Comparison of ENCODE assay signal across 1 cellular context in the genomic region with DNA sequence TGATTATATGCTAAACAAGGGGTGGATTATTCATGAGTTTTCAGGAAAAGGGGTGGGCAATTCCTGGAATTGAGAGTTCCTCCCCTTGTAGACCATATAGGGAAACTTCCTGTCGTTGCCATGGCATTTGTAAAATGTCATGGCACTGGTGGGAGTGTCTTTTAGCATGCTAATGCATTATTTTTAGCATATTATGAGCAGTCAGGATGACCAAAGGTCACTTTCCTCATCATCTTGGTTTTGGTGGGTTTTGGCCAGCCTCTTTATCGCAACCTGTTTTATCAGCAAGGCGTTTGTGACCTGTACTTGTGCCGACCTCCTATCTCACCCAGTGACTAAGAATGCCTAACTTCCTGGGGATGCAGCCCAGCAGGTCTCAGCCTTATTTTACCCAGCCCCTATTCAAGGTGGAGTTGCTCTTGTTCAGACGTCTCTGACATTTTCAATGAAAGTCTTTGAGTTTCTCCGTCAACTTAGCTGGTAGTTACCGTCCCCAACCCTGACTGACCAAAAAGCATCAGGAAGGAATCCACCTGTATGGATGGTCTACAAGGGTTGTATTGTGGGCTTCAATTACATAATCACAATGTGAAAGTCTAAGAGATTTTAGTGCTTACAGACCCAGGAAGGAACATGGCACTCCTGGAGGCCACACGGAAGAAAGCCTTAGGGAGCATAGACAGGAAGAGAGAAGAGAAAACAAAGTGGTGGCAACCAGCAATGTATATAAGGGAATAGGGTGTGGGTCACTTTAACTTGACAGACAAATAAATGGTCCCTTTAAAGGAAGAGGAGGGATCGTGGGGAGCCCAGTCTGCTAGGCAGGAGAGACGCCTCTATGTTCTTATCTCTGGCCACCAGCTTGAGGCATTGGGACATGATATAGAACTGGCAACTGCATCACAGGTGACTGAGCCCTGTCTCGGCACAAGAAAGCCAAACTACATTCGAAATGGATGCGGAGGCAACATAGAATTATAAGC.
A peak's percentile ranks its signal among the peaks of the same experiment; 100 is the strongest.
TF ChIP-seq lines count a peak whose summit lies in the region.

No MANE protein-coding gene starts in this region.

TF ChIP-seq in K562, 482 proteins besides CTCF, POLR2A, EP300 and RAD21 (continued from another document and continues in another):
- TF ChIP-seq, protein P1, sequence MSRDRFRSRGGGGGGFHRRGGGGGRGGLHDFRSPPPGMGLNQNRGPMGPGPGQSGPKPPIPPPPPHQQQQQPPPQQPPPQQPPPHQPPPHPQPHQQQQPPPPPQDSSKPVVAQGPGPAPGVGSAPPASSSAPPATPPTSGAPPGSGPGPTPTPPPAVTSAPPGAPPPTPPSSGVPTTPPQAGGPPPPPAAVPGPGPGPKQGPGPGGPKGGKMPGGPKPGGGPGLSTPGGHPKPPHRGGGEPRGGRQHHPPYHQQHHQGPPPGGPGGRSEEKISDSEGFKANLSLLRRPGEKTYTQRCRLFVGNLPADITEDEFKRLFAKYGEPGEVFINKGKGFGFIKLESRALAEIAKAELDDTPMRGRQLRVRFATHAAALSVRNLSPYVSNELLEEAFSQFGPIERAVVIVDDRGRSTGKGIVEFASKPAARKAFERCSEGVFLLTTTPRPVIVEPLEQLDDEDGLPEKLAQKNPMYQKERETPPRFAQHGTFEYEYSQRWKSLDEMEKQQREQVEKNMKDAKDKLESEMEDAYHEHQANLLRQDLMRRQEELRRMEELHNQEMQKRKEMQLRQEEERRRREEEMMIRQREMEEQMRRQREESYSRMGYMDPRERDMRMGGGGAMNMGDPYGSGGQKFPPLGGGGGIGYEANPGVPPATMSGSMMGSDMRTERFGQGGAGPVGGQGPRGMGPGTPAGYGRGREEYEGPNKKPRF (IDR thresholded peaks at IDR 0.05; ENCODE audit: low read depth, low read length) = no peak
- no peak for TF ChIP-seq NFATC3 (IDR thresholded peaks at IDR 0.05)
- TF ChIP-seq CCAR2 (IDR thresholded peaks at IDR 0.05; ENCODE audit: low read depth, low read length) = no peak
- no peak for TF ChIP-seq NCOA6 (IDR thresholded peaks at IDR 0.05)
- TF ChIP-seq PHF8 (IDR thresholded peaks at IDR 0.05; ENCODE audit: borderline replicate concordance, low read length) = no peak
- no peak for TF ChIP-seq ZNF668 (CRISPR knock-in tag; IDR thresholded peaks at IDR 0.05)
- TF ChIP-seq GABPB2 (CRISPR knock-in tag; conservative IDR thresholded peaks at IDR 0.05) = no peak
- TF ChIP-seq CHD1 (IDR thresholded peaks at IDR 0.05; ENCODE audit: low read length) = no peak
- no peak for TF ChIP-seq ZBTB33 (CRISPR knock-in tag; IDR thresholded peaks at IDR 0.05)
- no peak for TF ChIP-seq NCOA4 (IDR thresholded peaks at IDR 0.05; ENCODE audit: partially characterized antibody)
- TF ChIP-seq MCM5 (IDR thresholded peaks at IDR 0.05; ENCODE audit: low read depth) = no peak
- no peak for TF ChIP-seq POLR3A (IDR thresholded peaks at IDR 0.05; ENCODE audit: borderline replicate concordance, extremely low read depth, insufficient read depth, insufficient read length)
- TF ChIP-seq SPI1 (IDR thresholded peaks at IDR 0.05; ENCODE audit: borderline replicate concordance, low read depth, low read length) = peak; percentile 50; the same call in 1 of the 2 replicates
- TF ChIP-seq ZNF175 (CRISPR knock-in tag; IDR thresholded peaks at IDR 0.05; ENCODE audit: low read depth) = 0 out of 2 replicates have a peak, but pooled peaks have one; percentile 53
- TF ChIP-seq SAP30 (IDR thresholded peaks at IDR 0.05; ENCODE audit: borderline replicate concordance, insufficient read depth, low read depth, low read length, poor library complexity, severe bottlenecking) = no peak
- TF ChIP-seq, protein P2, sequence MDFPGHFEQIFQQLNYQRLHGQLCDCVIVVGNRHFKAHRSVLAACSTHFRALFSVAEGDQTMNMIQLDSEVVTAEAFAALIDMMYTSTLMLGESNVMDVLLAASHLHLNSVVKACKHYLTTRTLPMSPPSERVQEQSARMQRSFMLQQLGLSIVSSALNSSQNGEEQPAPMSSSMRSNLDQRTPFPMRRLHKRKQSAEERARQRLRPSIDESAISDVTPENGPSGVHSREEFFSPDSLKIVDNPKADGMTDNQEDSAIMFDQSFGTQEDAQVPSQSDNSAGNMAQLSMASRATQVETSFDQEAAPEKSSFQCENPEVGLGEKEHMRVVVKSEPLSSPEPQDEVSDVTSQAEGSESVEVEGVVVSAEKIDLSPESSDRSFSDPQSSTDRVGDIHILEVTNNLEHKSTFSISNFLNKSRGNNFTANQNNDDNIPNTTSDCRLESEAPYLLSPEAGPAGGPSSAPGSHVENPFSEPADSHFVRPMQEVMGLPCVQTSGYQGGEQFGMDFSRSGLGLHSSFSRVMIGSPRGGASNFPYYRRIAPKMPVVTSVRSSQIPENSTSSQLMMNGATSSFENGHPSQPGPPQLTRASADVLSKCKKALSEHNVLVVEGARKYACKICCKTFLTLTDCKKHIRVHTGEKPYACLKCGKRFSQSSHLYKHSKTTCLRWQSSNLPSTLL (IDR thresholded peaks at IDR 0.05) = no peak
- no peak for TF ChIP-seq ILF3 (IDR thresholded peaks at IDR 0.05; ENCODE audit: borderline replicate concordance)
- no peak for TF ChIP-seq NELFE (IDR thresholded peaks at IDR 0.05; ENCODE audit: insufficient read depth, insufficient read length)
- no peak for TF ChIP-seq ZSCAN29 (IDR thresholded peaks at IDR 0.05)
- no peak for TF ChIP-seq ZNF778 (CRISPR knock-in tag; IDR thresholded peaks at IDR 0.05)
- peak; percentile 57; the same call in 1 of the 2 replicates for TF ChIP-seq TARDBP (IDR thresholded peaks at IDR 0.05)
- TF ChIP-seq NUFIP1 (IDR thresholded peaks at IDR 0.05; ENCODE audit: partially characterized antibody) = no peak
- TF ChIP-seq PPARD (CRISPR knock-in tag; IDR thresholded peaks at IDR 0.05) = no peak
- no peak for TF ChIP-seq HNRNPK (IDR thresholded peaks at IDR 0.05; ENCODE audit: low read depth, low read length, poor library complexity, severe bottlenecking)
- no peak for TF ChIP-seq WHSC1 (IDR thresholded peaks at IDR 0.05; ENCODE audit: low read length)
- no peak for TF ChIP-seq FOXP4 (CRISPR knock-in tag; IDR thresholded peaks at IDR 0.05; ENCODE audit: borderline replicate concordance)
- TF ChIP-seq, protein P3, sequence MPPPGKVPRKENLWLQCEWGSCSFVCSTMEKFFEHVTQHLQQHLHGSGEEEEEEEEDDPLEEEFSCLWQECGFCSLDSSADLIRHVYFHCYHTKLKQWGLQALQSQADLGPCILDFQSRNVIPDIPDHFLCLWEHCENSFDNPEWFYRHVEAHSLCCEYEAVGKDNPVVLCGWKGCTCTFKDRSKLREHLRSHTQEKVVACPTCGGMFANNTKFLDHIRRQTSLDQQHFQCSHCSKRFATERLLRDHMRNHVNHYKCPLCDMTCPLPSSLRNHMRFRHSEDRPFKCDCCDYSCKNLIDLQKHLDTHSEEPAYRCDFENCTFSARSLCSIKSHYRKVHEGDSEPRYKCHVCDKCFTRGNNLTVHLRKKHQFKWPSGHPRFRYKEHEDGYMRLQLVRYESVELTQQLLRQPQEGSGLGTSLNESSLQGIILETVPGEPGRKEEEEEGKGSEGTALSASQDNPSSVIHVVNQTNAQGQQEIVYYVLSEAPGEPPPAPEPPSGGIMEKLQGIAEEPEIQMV (tag; conservative IDR thresholded peaks at IDR 0.05; ENCODE audit: low read depth) = no peak
- no peak for TF ChIP-seq E2F6 (IDR thresholded peaks at IDR 0.05; ENCODE audit: borderline replicate concordance in 1 of 2, extremely low read depth in 1 of 2, insufficient read depth in 1 of 2, insufficient read length in 1 of 2, low read depth in 1 of 2, low read length in 1 of 2, poor library complexity in 1 of 2, severe bottlenecking in 1 of 2)
- TF ChIP-seq ZBTB7A (IDR thresholded peaks at IDR 0.05; ENCODE audit: borderline replicate concordance, control insufficient read depth, low read depth, low read length) = no peak
- TF ChIP-seq SREBF1 (IDR thresholded peaks at IDR 0.05; ENCODE audit: borderline replicate concordance, low read depth, low read length) = 0 out of 2 replicates have a peak, but pooled peaks have one; percentile 53
- TF ChIP-seq HNRNPLL (IDR thresholded peaks at IDR 0.05; ENCODE audit: low read depth, low read length, poor library complexity, severe bottlenecking) = no peak
- TF ChIP-seq HLTF (IDR thresholded peaks at IDR 0.05) = 0 out of 2 replicates have a peak, but pooled peaks have one; percentile 4
- no peak for TF ChIP-seq ZNF431 (CRISPR knock-in tag; IDR thresholded peaks at IDR 0.05)
- no peak for TF ChIP-seq THAP7 (CRISPR knock-in tag; IDR thresholded peaks at IDR 0.05)
- TF ChIP-seq, protein P4, sequence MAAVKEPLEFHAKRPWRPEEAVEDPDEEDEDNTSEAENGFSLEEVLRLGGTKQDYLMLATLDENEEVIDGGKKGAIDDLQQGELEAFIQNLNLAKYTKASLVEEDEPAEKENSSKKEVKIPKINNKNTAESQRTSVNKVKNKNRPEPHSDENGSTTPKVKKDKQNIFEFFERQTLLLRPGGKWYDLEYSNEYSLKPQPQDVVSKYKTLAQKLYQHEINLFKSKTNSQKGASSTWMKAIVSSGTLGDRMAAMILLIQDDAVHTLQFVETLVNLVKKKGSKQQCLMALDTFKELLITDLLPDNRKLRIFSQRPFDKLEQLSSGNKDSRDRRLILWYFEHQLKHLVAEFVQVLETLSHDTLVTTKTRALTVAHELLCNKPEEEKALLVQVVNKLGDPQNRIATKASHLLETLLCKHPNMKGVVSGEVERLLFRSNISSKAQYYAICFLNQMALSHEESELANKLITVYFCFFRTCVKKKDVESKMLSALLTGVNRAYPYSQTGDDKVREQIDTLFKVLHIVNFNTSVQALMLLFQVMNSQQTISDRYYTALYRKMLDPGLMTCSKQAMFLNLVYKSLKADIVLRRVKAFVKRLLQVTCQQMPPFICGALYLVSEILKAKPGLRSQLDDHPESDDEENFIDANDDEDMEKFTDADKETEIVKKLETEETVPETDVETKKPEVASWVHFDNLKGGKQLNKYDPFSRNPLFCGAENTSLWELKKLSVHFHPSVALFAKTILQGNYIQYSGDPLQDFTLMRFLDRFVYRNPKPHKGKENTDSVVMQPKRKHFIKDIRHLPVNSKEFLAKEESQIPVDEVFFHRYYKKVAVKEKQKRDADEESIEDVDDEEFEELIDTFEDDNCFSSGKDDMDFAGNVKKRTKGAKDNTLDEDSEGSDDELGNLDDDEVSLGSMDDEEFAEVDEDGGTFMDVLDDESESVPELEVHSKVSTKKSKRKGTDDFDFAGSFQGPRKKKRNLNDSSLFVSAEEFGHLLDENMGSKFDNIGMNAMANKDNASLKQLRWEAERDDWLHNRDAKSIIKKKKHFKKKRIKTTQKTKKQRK (IDR thresholded peaks at IDR 0.05; ENCODE audit: borderline replicate concordance, low read depth, low read length) = no peak
